ENCODE assay signal across 9 cellular contexts in the genomic region with DNA sequence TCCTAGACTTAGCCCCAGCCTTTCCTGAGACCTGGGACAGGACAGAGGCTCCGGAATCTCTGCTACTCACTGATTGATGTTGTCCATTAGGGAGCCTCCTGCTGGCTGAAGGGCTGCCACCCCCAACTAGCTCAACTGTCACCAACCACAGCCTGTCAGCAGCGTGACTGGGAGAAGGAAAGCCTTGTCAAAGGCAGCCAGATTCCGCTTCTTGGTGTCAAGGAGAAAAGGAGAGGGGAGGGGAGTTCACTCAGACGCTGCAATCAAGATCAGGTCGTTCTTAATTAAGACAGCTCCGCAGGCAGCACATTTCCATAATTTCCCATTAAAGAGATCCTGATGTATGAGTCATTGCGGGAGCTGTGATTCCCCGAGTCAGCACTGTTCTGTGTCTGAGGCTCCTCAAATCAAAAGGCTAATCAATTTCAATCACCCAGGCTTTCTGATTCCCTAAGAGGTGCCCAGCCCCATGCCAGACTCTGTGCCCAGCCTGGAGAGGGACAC.
A peak's percentile ranks its signal among the peaks of the same experiment; 100 is the strongest.
DNase-seq lines count a peak whose midpoint lies in the region; ATAC-seq, FAIRE-seq and TF ChIP-seq lines count a peak whose summit lies in the region.
"Had no signal": no experiment of that assay in that cellular context is flagged by ENCODE, and none has a peak within 500 bp of the region (broad histone marks: within the 10 kb centered on the region; RNA-seq: fewer than 3 reads in every experiment).

No MANE protein-coding gene starts in this region.

- H3K27me3 Mint-ChIP-seq in neural crest cell (ENCODE audit: low read depth), result peaks cover 9% of the 10 kb centered on the region
- peaks cover 13 to 28% of the 10 kb centered on the region in 2 donors for H3K27me3 Mint-ChIP-seq in stimulated activated naive B cell treated with anti-CD40 and anti-IgM and Interleukin-4, amounts not matched to agents 10 μg/mL and 1 μg/mL and 100 μg/mL, for 72 hours

- no peaks in the 10 kb centered on the region for H3K36me3 Mint-ChIP-seq in neural crest cell (ENCODE audit: low read depth)
- H3K36me3 Mint-ChIP-seq in stimulated activated naive B cell treated with anti-CD40 and anti-IgM and Interleukin-4, amounts not matched to agents 10 μg/mL and 1 μg/mL and 100 μg/mL, for 72 hours, result peaks cover 0 to 6% of the 10 kb centered on the region in 2 donors
- H3K36me3 Mint-ChIP-seq: T-cell had no signal

- H3K36me3 ChIP-seq in fibroblast of lung (ENCODE audit: control insufficient read depth, insufficient read depth, low read length), result no peaks in the 10 kb centered on the region

- H3K9me3 Mint-ChIP-seq in neural crest cell, result peaks cover 9% of the 10 kb centered on the region
- no peaks in the 10 kb centered on the region for H3K9me3 Mint-ChIP-seq in stimulated activated naive B cell treated with anti-CD40 and anti-IgM and Interleukin-4, amounts not matched to agents 10 μg/mL and 1 μg/mL and 100 μg/mL, for 72 hours

- H3K27me3 ChIP-seq in fibroblast of lung (ENCODE audit: control insufficient read depth, insufficient read depth, low read length), result peaks cover 16% of the 10 kb centered on the region

- no peak for FAIRE-seq in D721Med (lab: Jason Lieb, UNC)

- no peak overlapping the region for H3K9ac ChIP-seq in fibroblast of lung (ENCODE audit: insufficient read depth, low read length)

- H3K27ac ChIP-seq in fibroblast of lung (ENCODE audit: insufficient read depth, low read length), result no peak overlapping the region

- ATAC-seq in stimulated activated naive B cell treated with anti-CD40 and anti-IgM and Interleukin-4, amounts not matched to agents 10 μg/mL and 1 μg/mL and 100 μg/mL, for 72 hours (replicated peaks), result no peak
- ATAC-seq: T-cell had no signal

- H3K4me3 Mint-ChIP-seq in neural crest cell, result no peak overlapping the region
- H3K4me3 Mint-ChIP-seq in stimulated activated naive B cell treated with anti-CD40 and anti-IgM and Interleukin-4, amounts not matched to agents 10 μg/mL and 1 μg/mL and 100 μg/mL, for 72 hours, result no peak overlapping the region
- H3K4me3 Mint-ChIP-seq: T-cell had no signal

- H3K4me1 Mint-ChIP-seq in neural crest cell, result peaks cover 20% of the 10 kb centered on the region
- peaks cover 21 to 22% of the 10 kb centered on the region in 2 donors for H3K4me1 Mint-ChIP-seq in stimulated activated naive B cell treated with anti-CD40 and anti-IgM and Interleukin-4, amounts not matched to agents 10 μg/mL and 1 μg/mL and 100 μg/mL, for 72 hours
- H3K4me1 Mint-ChIP-seq: T-cell had no signal

- peak overlapping the region; percentile 19 for H3K4me2 ChIP-seq in fibroblast of lung (ENCODE audit: extremely low read depth, insufficient read depth, low read length)

- DNase-seq in D721Med (ENCODE audit: insufficient read length, low spot score), result no peak
- peak; percentile 66 for DNase-seq in NCI-H82 (lab: John Stamatoyannopoulos, UW)
- DNase-seq in fibroblast of lung (ENCODE audit: low read depth in 2 of 2), result peak; percentile 20 to 23
- DNase-seq in neural crest cell (ENCODE audit: low read depth, low spot score), result no peak
- DNase-seq in T-helper 2 cell, result no peak
- no peak for DNase-seq in GM10266 (ENCODE audit: extremely low spot score)
- DNase-seq in stimulated activated naive B cell treated with anti-CD40 and anti-IgM and Interleukin-4, amounts not matched to agents 10 μg/mL and 1 μg/mL and 100 μg/mL, for 72 hours, result no peak
- no peak for DNase-seq in MV-4-11 (lab: John Stamatoyannopoulos, UW)

- no peak overlapping the region for H3K4me3 ChIP-seq in fibroblast of lung (replicated peaks in 1 of 4; ENCODE audit: control extremely low read depth in 1 of 4, insufficient read depth in 1 of 4, low read depth in 3 of 4, low read length in 4 of 4)

- H2AFZ ChIP-seq in fibroblast of lung (ENCODE audit: low read length), result no peak overlapping the region

- H4K20me1 ChIP-seq in fibroblast of lung (ENCODE audit: control insufficient read depth, extremely low read depth, insufficient read depth, low read length), result no peaks in the 10 kb centered on the region

- no peak overlapping the region for H3K27ac Mint-ChIP-seq in neural crest cell (ENCODE audit: unreplicated experiment)
- no peak overlapping the region for H3K27ac Mint-ChIP-seq in stimulated activated naive B cell treated with anti-CD40 and anti-IgM and Interleukin-4, amounts not matched to agents 10 μg/mL and 1 μg/mL and 100 μg/mL, for 72 hours
- H3K27ac Mint-ChIP-seq: T-cell had no signal

- TF ChIP-seq CTCF in D721Med (IDR thresholded peaks at IDR 0.05; ENCODE audit: insufficient read depth, missing control alignments) (peak; percentile 31), fibroblast of lung (conservative IDR thresholded peaks at IDR 0.05 in 1 of 2, IDR thresholded peaks at IDR 0.05 in 1 of 2; ENCODE audit: low read depth in 1 of 2, low read length in 2 of 2) (peak; percentile 21 to 39), neural crest cell (conservative IDR thresholded peaks at IDR 0.05) (peak; percentile 46), GM10266 (IDR thresholded peaks at IDR 0.05; ENCODE audit: control insufficient read depth, insufficient read depth, low read depth, missing control alignments) (no peak)

- no peaks in the 10 kb centered on the region for H3K4me1 ChIP-seq in fibroblast of lung (ENCODE audit: control insufficient read depth, extremely low read depth, insufficient read depth, low read length)

- H3K9me3 ChIP-seq in fibroblast of lung (ENCODE audit: control insufficient read depth, insufficient read depth, low read depth, low read length), result no peaks in the 10 kb centered on the region

- H3K79me2 ChIP-seq in fibroblast of lung (ENCODE audit: control insufficient read depth, insufficient read depth, low read length), result no peaks in the 10 kb centered on the region

Comparison
In these comparisons a context has a peak if more than half of its experiments do, and no peak if none do; other contexts are left out.
1. DNase-seq: peak in NCI-H82 (single experiment) and fibroblast of lung (2 of 2); none in D721Med (single experiment), neural crest cell (single experiment), T-helper 2 cell (0 of 5), GM10266 (single experiment), stimulated activated naive B cell treated with anti-CD40 and anti-IgM and Interleukin-4, amounts not matched to agents 10 μg/mL and 1 μg/mL and 100 μg/mL, for 72 hours (single experiment) and MV-4-11 (single experiment).